In genomic region chr11:8013833-8014232, GRCh38 we compare ENCODE assay signal across 12 cellular contexts. TPM values are rescaled to one million over a fixed set of nuclear protein-coding genes. Genes with fewer than 3 reads are reported as not detected.
DNase-seq lines count a peak whose midpoint lies in the region; ATAC-seq and TF ChIP-seq lines count a peak whose summit lies in the region.
"Had no signal": no experiment of that assay in that cellular context is flagged by ENCODE, and none has a peak within 500 bp of the region (broad histone marks: within the 10 kb centered on the region; RNA-seq: fewer than 3 reads in every experiment).

No MANE protein-coding gene starts in this region.

- peaks cover 5% of the 10 kb centered on the region for H3K4me1 Mint-ChIP-seq in activated naive CD4-positive, alpha-beta T cell treated with anti-CD3 and anti-CD28 coated beads, Interleukin-2, amount 50 U/mL, for 24 hours
- peaks cover 5% of the 10 kb centered on the region for H3K4me1 Mint-ChIP-seq in osteocyte (ENCODE audit: unreplicated experiment)

- DNase-seq in activated naive CD4-positive, alpha-beta T cell treated with anti-CD3 and anti-CD28 coated beads, Interleukin-2, amount 50 U/mL, for 72 hours (ENCODE audit: low spot score in 2 of 2), result no peak
- DNase-seq in left lobe of liver (ENCODE audit: low spot score) (peak; percentile 7), osteocyte (ENCODE audit: extremely low spot score, unreplicated experiment) (peak; percentile 42), NCI-H146 treated with DMSO at 0.1 percent for 48 hours (lab: John Stamatoyannopoulos, UW; ENCODE audit: unreplicated experiment) (no peak), GF-D8 (lab: John Stamatoyannopoulos, UW) (no peak), DMS53 treated with DMSO at 0.1 percent for 48 hours (lab: John Stamatoyannopoulos, UW; ENCODE audit: unreplicated experiment) (no peak)
- DNase-seq: Calu3, HCEC 1CT had no signal

- no peaks in the 10 kb centered on the region for H3K9me3 Mint-ChIP-seq in activated naive CD4-positive, alpha-beta T cell treated with anti-CD3 and anti-CD28 coated beads, Interleukin-2, amount 50 U/mL, for 24 hours
- no peaks in the 10 kb centered on the region for H3K9me3 Mint-ChIP-seq in activated naive CD4-positive, alpha-beta T cell treated with anti-CD3 and anti-CD28 coated beads, Interleukin-2, amount 50 U/mL, for 72 hours
- no peaks in the 10 kb centered on the region for H3K9me3 Mint-ChIP-seq in osteocyte (ENCODE audit: unreplicated experiment)
- H3K9me3 Mint-ChIP-seq: CD8-positive, alpha-beta T cell; GM23338 had no signal

- peak overlapping the region; percentile 46 for H3K27ac Mint-ChIP-seq in activated naive CD4-positive, alpha-beta T cell treated with anti-CD3 and anti-CD28 coated beads, Interleukin-2, amount 50 U/mL, for 24 hours
- H3K27ac Mint-ChIP-seq in activated naive CD4-positive, alpha-beta T cell treated with anti-CD3 and anti-CD28 coated beads, Interleukin-2, amount 50 U/mL, for 72 hours, result no peak overlapping the region
- H3K27ac Mint-ChIP-seq in osteocyte (ENCODE audit: unreplicated experiment), result no peak overlapping the region
- H3K27ac Mint-ChIP-seq: B cell; CD8-positive, alpha-beta T cell; GM23338 had no signal

- TF ChIP-seq CTCF in osteocyte (IDR thresholded peaks at IDR 0.05), result no peak

- peaks cover 34% of the 10 kb centered on the region for H3K27me3 Mint-ChIP-seq in activated naive CD4-positive, alpha-beta T cell treated with anti-CD3 and anti-CD28 coated beads, Interleukin-2, amount 50 U/mL, for 24 hours
- peaks cover 54% of the 10 kb centered on the region for H3K27me3 Mint-ChIP-seq in osteocyte (ENCODE audit: unreplicated experiment)

- H3K4me3 Mint-ChIP-seq in activated naive CD4-positive, alpha-beta T cell treated with anti-CD3 and anti-CD28 coated beads, Interleukin-2, amount 50 U/mL, for 24 hours, result no peak overlapping the region
- no peak overlapping the region for H3K4me3 Mint-ChIP-seq in osteocyte (ENCODE audit: unreplicated experiment)
- H3K4me3 Mint-ChIP-seq: B cell; CD8-positive, alpha-beta T cell; GM23338 had no signal

- no peak for ATAC-seq in activated naive CD4-positive, alpha-beta T cell treated with anti-CD3 and anti-CD28 coated beads, Interleukin-2, amount 50 U/mL, for 72 hours
- no peak for ATAC-seq in left lobe of liver
- ATAC-seq: CD8-positive, alpha-beta T cell; GM23338 had no signal

- H3K36me3 Mint-ChIP-seq in activated naive CD4-positive, alpha-beta T cell treated with anti-CD3 and anti-CD28 coated beads, Interleukin-2, amount 50 U/mL, for 24 hours, result no peaks in the 10 kb centered on the region
- no peaks in the 10 kb centered on the region for H3K36me3 Mint-ChIP-seq in activated naive CD4-positive, alpha-beta T cell treated with anti-CD3 and anti-CD28 coated beads, Interleukin-2, amount 50 U/mL, for 72 hours
- no peaks in the 10 kb centered on the region for H3K36me3 Mint-ChIP-seq in osteocyte (ENCODE audit: unreplicated experiment)
- H3K36me3 Mint-ChIP-seq: CD8-positive, alpha-beta T cell had no signal

RNA-seq across cellular contexts. Expression of gene EIF3F, which starts 26.7 kb away (rescaled TPM):
- 100 to 1,000 TPM; 329 to 492 TPM for total RNA-seq in activated naive CD4-positive, alpha-beta T cell treated with anti-CD3 and anti-CD28 coated beads, Interleukin-2, amount 50 U/mL, for 72 hours
- total RNA-seq in left lobe of liver (90.1 TPM), osteocyte (327 and 333 TPM in 2 replicates)

RNA-seq across cellular contexts. Expression of gene NLRP10, which starts 48.6 kb away (rescaled TPM):
- total RNA-seq in activated naive CD4-positive, alpha-beta T cell treated with anti-CD3 and anti-CD28 coated beads, Interleukin-2, amount 50 U/mL, for 72 hours, result not detected
- total RNA-seq in left lobe of liver (not detected), osteocyte (0.38 and 0.63 TPM in 2 replicates)
- total RNA-seq: B cell; Calu3; CD8-positive, alpha-beta T cell had no signal

Comparison
In these comparisons a context has a peak if more than half of its experiments do, and no peak if none do; other contexts are left out.
1. DNase-seq: peak in left lobe of liver (single experiment) and osteocyte (single experiment); none in activated naive CD4-positive, alpha-beta T cell treated with anti-CD3 and anti-CD28 coated beads, Interleukin-2, amount 50 U/mL, for 72 hours (0 of 2), NCI-H146 treated with DMSO at 0.1 percent for 48 hours (single experiment), GF-D8 (single experiment) and DMS53 treated with DMSO at 0.1 percent for 48 hours (single experiment).